Comparison of ENCODE assay signal across 1 cellular context in genomic region chr17:28728364-28729200, GRCh38.
A peak's percentile ranks its signal among the peaks of the same experiment; 100 is the strongest.
TF ChIP-seq lines count a peak whose summit lies in the region.

NEK8 (plus strand) TSS chr17:28728788; CDS start chr17:28728814, 26 bp downstream.

TF ChIP-seq in HEK293, 187 proteins besides CTCF, POLR2A, EP300 and RAD21 (continued from another document and continues in another):
- TF ChIP-seq ZBTB10 (tag by site-specific recombination; IDR thresholded peaks at IDR 0.05) (peak; percentile 53; the same call in 1 of the 2 replicates), ZBTB21 (tag by site-specific recombination; IDR thresholded peaks at IDR 0.05) (peak; percentile 28; the same call in 1 of the 2 replicates), ZFP69B (tag by site-specific recombination; IDR thresholded peaks at IDR 0.05) (peak; percentile 53; the same call in 1 of the 2 replicates), ATF2 (tag by site-specific recombination; IDR thresholded peaks at IDR 0.05; ENCODE audit: low read depth) (no peak), MEIS1 (CRISPR knock-in tag; IDR thresholded peaks at IDR 0.05; ENCODE audit: borderline replicate concordance) (no peak), ZNF792 (tag by site-specific recombination; IDR thresholded peaks at IDR 0.05) (no peak), HOXA7 (CRISPR knock-in tag; IDR thresholded peaks at IDR 0.05; ENCODE audit: borderline replicate concordance) (no peak), ZFP37 (tag by site-specific recombination; IDR thresholded peaks at IDR 0.05) (0 out of 2 replicates have a peak, but pooled peaks have one; percentile 50), ZNF354C (tag by site-specific recombination; IDR thresholded peaks at IDR 0.05; ENCODE audit: borderline replicate concordance, low read depth) (no peak), MZF1 (tag by site-specific recombination; IDR thresholded peaks at IDR 0.05; ENCODE audit: borderline replicate concordance) (peak; percentile 37; the same call in 1 of the 2 replicates), ZNF169 (tag by site-specific recombination; IDR thresholded peaks at IDR 0.05) (no peak), SALL2 (tag by site-specific recombination; IDR thresholded peaks at IDR 0.05; ENCODE audit: borderline replicate concordance) (no peak), ZNF157 (tag by site-specific recombination; IDR thresholded peaks at IDR 0.05) (no peak), GLIS2 (tag by site-specific recombination; IDR thresholded peaks at IDR 0.05) (peak; percentile 98), ZNF639 (tag by site-specific recombination; IDR thresholded peaks at IDR 0.05) (peak; percentile 44; the same call in 1 of the 2 replicates), ZNF404 (tag by site-specific recombination; IDR thresholded peaks at IDR 0.05) (no peak), KLF9 (tag by site-specific recombination; IDR thresholded peaks at IDR 0.05; ENCODE audit: low read depth) (peak; percentile 98), ZSCAN30 (tag by site-specific recombination; IDR thresholded peaks at IDR 0.05) (0 out of 2 replicates have a peak, but pooled peaks have one; percentile 22), ZNF580 (tag by site-specific recombination; IDR thresholded peaks at IDR 0.05) (no peak), ZNF501 (tag by site-specific recombination; IDR thresholded peaks at IDR 0.05) (peak; percentile 47; the same call in 1 of the 2 replicates), ZNF785 (tag by site-specific recombination; IDR thresholded peaks at IDR 0.05) (peak; percentile 51; the same call in 1 of the 2 replicates), ZNF423 (tag by site-specific recombination; IDR thresholded peaks at IDR 0.05) (no peak), ZNF214 (tag by site-specific recombination; IDR thresholded peaks at IDR 0.05; ENCODE audit: borderline replicate concordance) (no peak), ZNF274 (IDR thresholded peaks at IDR 0.05; ENCODE audit: low read length) (no peak), ZNF274 (tag by site-specific recombination; IDR thresholded peaks at IDR 0.05; ENCODE audit: borderline replicate concordance) (no peak), ZSCAN16 (tag by site-specific recombination; IDR thresholded peaks at IDR 0.05) (no peak), ZEB2 (tag by site-specific recombination; IDR thresholded peaks at IDR 0.05) (peak; percentile 7; the same call in 1 of the 2 replicates), SCRT2 (tag by site-specific recombination; IDR thresholded peaks at IDR 0.05) (no peak), KLF8 (tag by site-specific recombination; IDR thresholded peaks at IDR 0.05) (peak; percentile 98), ZBTB7A (tag by site-specific recombination; IDR thresholded peaks at IDR 0.05; ENCODE audit: low read depth) (peak; percentile 63; the same call in 1 of the 2 replicates), ZNF2 (tag by site-specific recombination; IDR thresholded peaks at IDR 0.05) (peak; percentile 54; the same call in 1 of the 2 replicates), GLIS1 (tag by site-specific recombination; IDR thresholded peaks at IDR 0.05) (peak; percentile 94), ZNF391 (tag by site-specific recombination; IDR thresholded peaks at IDR 0.05; ENCODE audit: borderline replicate concordance, low read depth) (0 out of 2 replicates have a peak, but pooled peaks have one; percentile 37), ZNF184 (tag by site-specific recombination; IDR thresholded peaks at IDR 0.05) (0 out of 2 replicates have a peak, but pooled peaks have one; percentile 11), TCF7L2 (IDR thresholded peaks at IDR 0.05; ENCODE audit: borderline replicate concordance, low read depth, low read length) (no peak), KLF16 (tag by site-specific recombination; IDR thresholded peaks at IDR 0.05) (peak; percentile 77), ZNF776 (tag by site-specific recombination; IDR thresholded peaks at IDR 0.05; ENCODE audit: borderline replicate concordance) (no peak), KLF10 (tag by site-specific recombination; IDR thresholded peaks at IDR 0.05) (peak; percentile 81), ZNF366 (tag by site-specific recombination; conservative IDR thresholded peaks at IDR 0.05) (no peak), ZNF600 (tag by site-specific recombination; IDR thresholded peaks at IDR 0.05) (peak; percentile 40; the same call in 1 of the 2 replicates), ZFHX2 (tag by site-specific recombination; conservative IDR thresholded peaks at IDR 0.05) (peak; percentile 88), ZNF37A (tag by site-specific recombination; IDR thresholded peaks at IDR 0.05) (no peak), ZNF654 (tag by site-specific recombination; IDR thresholded peaks at IDR 0.05; ENCODE audit: low read depth) (no peak), ZNF335 (tag by site-specific recombination; conservative IDR thresholded peaks at IDR 0.05) (peak; percentile 43)
- TF ChIP-seq, protein P1, sequence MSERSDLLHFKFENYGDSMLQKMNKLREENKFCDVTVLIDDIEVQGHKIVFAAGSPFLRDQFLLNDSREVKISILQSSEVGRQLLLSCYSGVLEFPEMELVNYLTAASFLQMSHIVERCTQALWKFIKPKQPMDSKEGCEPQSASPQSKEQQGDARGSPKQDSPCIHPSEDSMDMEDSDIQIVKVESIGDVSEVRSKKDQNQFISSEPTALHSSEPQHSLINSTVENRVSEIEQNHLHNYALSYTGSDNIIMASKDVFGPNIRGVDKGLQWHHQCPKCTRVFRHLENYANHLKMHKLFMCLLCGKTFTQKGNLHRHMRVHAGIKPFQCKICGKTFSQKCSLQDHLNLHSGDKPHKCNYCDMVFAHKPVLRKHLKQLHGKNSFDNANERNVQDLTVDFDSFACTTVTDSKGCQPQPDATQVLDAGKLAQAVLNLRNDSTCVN (tag by site-specific recombination; optimal IDR thresholded peaks at IDR 0.05), result peak; percentile 85
- TF ChIP-seq, protein P2, sequence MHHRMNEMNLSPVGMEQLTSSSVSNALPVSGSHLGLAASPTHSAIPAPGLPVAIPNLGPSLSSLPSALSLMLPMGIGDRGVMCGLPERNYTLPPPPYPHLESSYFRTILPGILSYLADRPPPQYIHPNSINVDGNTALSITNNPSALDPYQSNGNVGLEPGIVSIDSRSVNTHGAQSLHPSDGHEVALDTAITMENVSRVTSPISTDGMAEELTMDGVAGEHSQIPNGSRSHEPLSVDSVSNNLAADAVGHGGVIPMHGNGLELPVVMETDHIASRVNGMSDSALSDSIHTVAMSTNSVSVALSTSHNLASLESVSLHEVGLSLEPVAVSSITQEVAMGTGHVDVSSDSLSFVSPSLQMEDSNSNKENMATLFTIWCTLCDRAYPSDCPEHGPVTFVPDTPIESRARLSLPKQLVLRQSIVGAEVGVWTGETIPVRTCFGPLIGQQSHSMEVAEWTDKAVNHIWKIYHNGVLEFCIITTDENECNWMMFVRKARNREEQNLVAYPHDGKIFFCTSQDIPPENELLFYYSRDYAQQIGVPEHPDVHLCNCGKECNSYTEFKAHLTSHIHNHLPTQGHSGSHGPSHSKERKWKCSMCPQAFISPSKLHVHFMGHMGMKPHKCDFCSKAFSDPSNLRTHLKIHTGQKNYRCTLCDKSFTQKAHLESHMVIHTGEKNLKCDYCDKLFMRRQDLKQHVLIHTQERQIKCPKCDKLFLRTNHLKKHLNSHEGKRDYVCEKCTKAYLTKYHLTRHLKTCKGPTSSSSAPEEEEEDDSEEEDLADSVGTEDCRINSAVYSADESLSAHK (tag by site-specific recombination; IDR thresholded peaks at IDR 0.05), result 0 out of 2 replicates have a peak, but pooled peaks have one; percentile 44
- TF ChIP-seq, protein P3, sequence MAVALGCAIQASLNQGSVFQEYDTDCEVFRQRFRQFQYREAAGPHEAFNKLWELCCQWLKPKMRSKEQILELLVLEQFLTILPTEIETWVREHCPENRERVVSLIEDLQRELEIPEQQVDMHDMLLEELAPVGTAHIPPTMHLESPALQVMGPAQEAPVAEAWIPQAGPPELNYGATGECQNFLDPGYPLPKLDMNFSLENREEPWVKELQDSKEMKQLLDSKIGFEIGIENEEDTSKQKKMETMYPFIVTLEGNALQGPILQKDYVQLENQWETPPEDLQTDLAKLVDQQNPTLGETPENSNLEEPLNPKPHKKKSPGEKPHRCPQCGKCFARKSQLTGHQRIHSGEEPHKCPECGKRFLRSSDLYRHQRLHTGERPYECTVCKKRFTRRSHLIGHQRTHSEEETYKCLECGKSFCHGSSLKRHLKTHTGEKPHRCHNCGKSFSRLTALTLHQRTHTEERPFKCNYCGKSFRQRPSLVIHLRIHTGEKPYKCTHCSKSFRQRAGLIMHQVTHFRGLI (tag by site-specific recombination; IDR thresholded peaks at IDR 0.05), result peak; percentile 39; the same call in 1 of the 2 replicates
- TF ChIP-seq, protein P4, sequence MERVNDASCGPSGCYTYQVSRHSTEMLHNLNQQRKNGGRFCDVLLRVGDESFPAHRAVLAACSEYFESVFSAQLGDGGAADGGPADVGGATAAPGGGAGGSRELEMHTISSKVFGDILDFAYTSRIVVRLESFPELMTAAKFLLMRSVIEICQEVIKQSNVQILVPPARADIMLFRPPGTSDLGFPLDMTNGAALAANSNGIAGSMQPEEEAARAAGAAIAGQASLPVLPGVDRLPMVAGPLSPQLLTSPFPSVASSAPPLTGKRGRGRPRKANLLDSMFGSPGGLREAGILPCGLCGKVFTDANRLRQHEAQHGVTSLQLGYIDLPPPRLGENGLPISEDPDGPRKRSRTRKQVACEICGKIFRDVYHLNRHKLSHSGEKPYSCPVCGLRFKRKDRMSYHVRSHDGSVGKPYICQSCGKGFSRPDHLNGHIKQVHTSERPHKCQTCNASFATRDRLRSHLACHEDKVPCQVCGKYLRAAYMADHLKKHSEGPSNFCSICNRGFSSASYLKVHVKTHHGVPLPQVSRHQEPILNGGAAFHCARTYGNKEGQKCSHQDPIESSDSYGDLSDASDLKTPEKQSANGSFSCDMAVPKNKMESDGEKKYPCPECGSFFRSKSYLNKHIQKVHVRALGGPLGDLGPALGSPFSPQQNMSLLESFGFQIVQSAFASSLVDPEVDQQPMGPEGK (tag by site-specific recombination; IDR thresholded peaks at IDR 0.05), result peak; percentile 50
- TF ChIP-seq, protein P5, sequence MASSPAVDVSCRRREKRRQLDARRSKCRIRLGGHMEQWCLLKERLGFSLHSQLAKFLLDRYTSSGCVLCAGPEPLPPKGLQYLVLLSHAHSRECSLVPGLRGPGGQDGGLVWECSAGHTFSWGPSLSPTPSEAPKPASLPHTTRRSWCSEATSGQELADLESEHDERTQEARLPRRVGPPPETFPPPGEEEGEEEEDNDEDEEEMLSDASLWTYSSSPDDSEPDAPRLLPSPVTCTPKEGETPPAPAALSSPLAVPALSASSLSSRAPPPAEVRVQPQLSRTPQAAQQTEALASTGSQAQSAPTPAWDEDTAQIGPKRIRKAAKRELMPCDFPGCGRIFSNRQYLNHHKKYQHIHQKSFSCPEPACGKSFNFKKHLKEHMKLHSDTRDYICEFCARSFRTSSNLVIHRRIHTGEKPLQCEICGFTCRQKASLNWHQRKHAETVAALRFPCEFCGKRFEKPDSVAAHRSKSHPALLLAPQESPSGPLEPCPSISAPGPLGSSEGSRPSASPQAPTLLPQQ (tag by site-specific recombination; IDR thresholded peaks at IDR 0.05), result 0 out of 2 replicates have a peak, but pooled peaks have one; percentile 39
- TF ChIP-seq, protein P6, sequence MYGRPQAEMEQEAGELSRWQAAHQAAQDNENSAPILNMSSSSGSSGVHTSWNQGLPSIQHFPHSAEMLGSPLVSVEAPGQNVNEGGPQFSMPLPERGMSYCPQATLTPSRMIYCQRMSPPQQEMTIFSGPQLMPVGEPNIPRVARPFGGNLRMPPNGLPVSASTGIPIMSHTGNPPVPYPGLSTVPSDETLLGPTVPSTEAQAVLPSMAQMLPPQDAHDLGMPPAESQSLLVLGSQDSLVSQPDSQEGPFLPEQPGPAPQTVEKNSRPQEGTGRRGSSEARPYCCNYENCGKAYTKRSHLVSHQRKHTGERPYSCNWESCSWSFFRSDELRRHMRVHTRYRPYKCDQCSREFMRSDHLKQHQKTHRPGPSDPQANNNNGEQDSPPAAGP (tag by site-specific recombination; IDR thresholded peaks at IDR 0.05), result peak; percentile 39
